12 cellular contexts compared by ENCODE assay signal in the genomic region with DNA sequence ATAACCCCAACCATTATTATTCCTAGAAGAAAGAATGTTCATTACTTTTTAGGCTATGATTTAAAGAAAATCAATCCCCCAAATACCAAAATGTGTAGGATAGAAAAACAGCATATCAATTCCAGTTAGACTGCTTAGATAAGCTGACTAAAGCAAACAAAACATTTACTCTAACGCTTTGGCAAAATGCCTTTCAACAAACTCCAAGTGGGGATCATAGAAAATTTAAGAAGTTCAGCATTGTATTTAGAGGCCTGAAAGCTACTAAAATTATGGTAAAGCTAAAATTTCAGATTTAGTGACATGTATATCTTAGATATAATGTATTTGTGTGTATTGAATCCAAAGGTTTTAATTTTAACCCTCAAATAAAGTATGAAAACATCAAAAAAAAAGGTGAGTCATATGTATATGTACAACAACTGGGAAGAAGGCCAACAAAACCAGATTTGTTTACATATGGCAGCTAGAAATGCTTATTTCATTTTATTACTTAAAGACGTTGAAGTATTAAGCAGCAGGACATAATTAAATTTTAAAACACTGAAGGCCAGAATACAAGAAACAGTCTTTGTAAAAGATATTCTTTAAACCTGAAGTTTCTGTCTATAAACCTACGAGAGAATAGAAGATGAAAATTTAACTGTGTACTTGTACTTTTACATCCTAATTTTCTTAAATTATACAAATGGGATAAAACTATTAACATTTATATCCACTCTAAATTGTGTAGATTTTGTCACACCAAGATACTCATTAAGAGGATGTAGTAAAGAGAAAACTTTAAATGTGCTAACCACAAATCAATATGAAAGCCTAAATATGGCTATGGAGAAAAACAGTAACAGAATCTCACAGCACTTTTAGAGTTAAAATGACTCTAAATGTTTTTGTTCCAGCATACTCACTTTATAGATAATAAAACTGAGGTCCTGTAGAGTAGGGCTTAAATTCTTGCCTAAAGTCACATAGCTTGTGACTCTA.
A peak's percentile ranks its signal among the peaks of the same experiment; 100 is the strongest.
DNase-seq lines count a peak whose midpoint lies in the region; ATAC-seq and TF ChIP-seq lines count a peak whose summit lies in the region.
"Had no signal": no experiment of that assay in that cellular context is flagged by ENCODE, and none has a peak within 500 bp of the region (broad histone marks: within the 10 kb centered on the region; RNA-seq: fewer than 3 reads in every experiment).

No MANE protein-coding gene starts in this region.

- H3K4me3 ChIP-seq in retinal pigment epithelial cell (ENCODE audit: low read length), result no peak overlapping the region
- H3K4me3 ChIP-seq: right lobe of liver, suprapubic skin had no signal

- ATAC-seq in HG03045 (IDR thresholded peaks at IDR 0.05; ENCODE audit: unreplicated experiment) (no peak), GM21381 (IDR thresholded peaks at IDR 0.05; ENCODE audit: unreplicated experiment) (no peak)
- ATAC-seq: left cardiac atrium; naive thymus-derived CD8-positive, alpha-beta T cell had no signal

- TF ChIP-seq CTCF in retinal pigment epithelial cell (conservative IDR thresholded peaks at IDR 0.05; ENCODE audit: low read depth, low read length), result no peak

- DNase-seq in HCEC 1CT, result peak; percentile 79
- peak; percentile 4 for DNase-seq in NCI-H345 treated with DMSO at 0.1 percent for 48 hours (lab: John Stamatoyannopoulos, UW; ENCODE audit: unreplicated experiment)
- peak; percentile 38 for DNase-seq in dedifferentiated amniotic fluid mesenchymal stem cell (ENCODE audit: extremely low spot score)
- DNase-seq in retinal pigment epithelial cell (ENCODE audit: low read depth), result peak; percentile 74
- DNase-seq in SKM-1 treated with dmso at 0.1 percent for 144 hours (lab: John Stamatoyannopoulos, UW; ENCODE audit: unreplicated experiment), result no peak
- DNase-seq: left cardiac atrium; MV-4-11; naive thymus-derived CD8-positive, alpha-beta T cell; right lobe of liver had no signal
